In the genomic region with DNA sequence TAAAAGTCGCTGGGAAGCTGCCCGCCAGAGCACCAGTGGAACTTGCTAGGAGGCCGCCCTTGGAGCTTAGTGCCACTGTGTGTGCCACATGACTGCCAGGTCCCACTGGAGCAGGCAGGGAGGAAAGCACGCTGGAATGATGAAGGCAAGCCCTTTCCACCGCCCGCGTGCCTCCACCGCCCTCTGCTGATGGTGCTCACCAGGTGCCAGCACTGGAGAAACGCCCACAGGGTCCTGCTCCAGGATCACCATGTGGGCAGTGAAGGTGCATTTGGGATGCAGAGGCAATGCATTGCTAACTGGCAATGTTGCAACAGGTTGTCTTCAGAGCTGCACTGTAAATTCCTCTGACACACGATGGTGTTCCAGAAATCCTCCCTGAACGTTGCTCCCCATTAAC, we compare ENCODE assay signal across 19 cellular contexts.
"Had no signal": no experiment of that assay in that cellular context is flagged by ENCODE, and none has a peak within 500 bp of the region (broad histone marks: within the 10 kb centered on the region; RNA-seq: fewer than 3 reads in every experiment).

No MANE protein-coding gene starts in this region.

- H3K9me3 Mint-ChIP-seq: activated naive CD4-positive, alpha-beta T cell treated with anti-CD3 and anti-CD28 coated beads for 36 hours; activated naive CD8-positive, alpha-beta T cell treated with anti-CD3 and anti-CD28 coated beads, Interleukin-2, amount 50 U/mL, for 24 hours; activated T-helper 2 cell treated with anti-CD3 and anti-CD28 coated beads, Interferon-gamma antibody, Interleukin-2, Interleukin-4, amounts not matched to agents 10 μg/mL and 5 μg/mL and 100 μg/mL, durations not matched to agents 14 hours and 24 hours and 36 hours; stimulated activated naive B cell treated with anti-CD40 and anti-IgM and Interleukin-4, amounts not matched to agents 10 μg/mL and 1 μg/mL and 100 μg/mL, for 72 hours had no signal

- H3K4me1 Mint-ChIP-seq: activated naive CD8-positive, alpha-beta T cell treated with anti-CD3 and anti-CD28 coated beads, Interleukin-2, amount 50 U/mL, for 24 hours had no signal

- DNase-seq: activated CD4-positive, alpha-beta T cell treated with anti-CD3 and anti-CD28 coated beads, Interleukin-2, amount 50 U/mL, for 1 hour; activated naive CD4-positive, alpha-beta T cell treated with anti-CD3 and anti-CD28 coated beads for 36 hours; activated naive CD8-positive, alpha-beta T cell treated with anti-CD3 and anti-CD28 coated beads, Interleukin-2, amount 50 U/mL, for 24 hours; aorta; left colon; lower lobe of right lung; nucleus accumbens; stimulated activated CD4-positive, alpha-beta T cell treated with anti-CD3 and anti-CD28 coated beads, Interleukin-15, amount 100 ng/mL, for 24 hours; stimulated activated CD4-positive, alpha-beta T cell treated with anti-CD3 and anti-CD28 coated beads, Interleukin-4, amount 100 ng/mL, for 1 hour; stimulated activated naive B cell treated with anti-CD40 and anti-IgM and Interleukin-4, amounts not matched to agents 10 μg/mL and 1 μg/mL and 100 μg/mL, for 72 hours; T-helper 2 cell; thyroid gland had no signal

- H3K36me3 ChIP-seq: lower lobe of right lung, right atrium auricular region, thyroid gland had no signal

- H3K4me3 ChIP-seq: lower lobe of right lung, right atrium auricular region, skin epidermis, thyroid gland had no signal

- H3K27ac ChIP-seq: lower lobe of right lung, right atrium auricular region, skin epidermis, thyroid gland had no signal

- H3K4me3 Mint-ChIP-seq: activated naive CD4-positive, alpha-beta T cell treated with anti-CD3 and anti-CD28 coated beads for 36 hours; activated naive CD8-positive, alpha-beta T cell treated with anti-CD3 and anti-CD28 coated beads, Interleukin-2, amount 50 U/mL, for 24 hours; nephron; stimulated activated naive B cell treated with anti-CD40 and anti-IgM and Interleukin-4, amounts not matched to agents 10 μg/mL and 1 μg/mL and 100 μg/mL, for 72 hours had no signal

- H3K4me1 ChIP-seq: right atrium auricular region, thyroid gland had no signal

- ATAC-seq: activated CD4-positive, CD25-positive, alpha-beta regulatory T cell treated with anti-CD3 and anti-CD28 coated beads, Interleukin-2, amount 50 U/mL, for 24 hours; activated naive CD8-positive, alpha-beta T cell treated with anti-CD3 and anti-CD28 coated beads, Interleukin-2, amount 50 U/mL, for 24 hours; esophagus mucosa; left colon; lower lobe of right lung; stimulated activated naive B cell treated with anti-CD40 and anti-IgM and Interleukin-4, amounts not matched to agents 10 μg/mL and 1 μg/mL and 100 μg/mL, for 72 hours had no signal

- H3K27me3 ChIP-seq: right atrium auricular region, thyroid gland had no signal

- H3K27ac Mint-ChIP-seq: activated naive CD4-positive, alpha-beta T cell treated with anti-CD3 and anti-CD28 coated beads for 36 hours; activated naive CD8-positive, alpha-beta T cell treated with anti-CD3 and anti-CD28 coated beads, Interleukin-2, amount 50 U/mL, for 24 hours; activated T-helper 2 cell treated with anti-CD3 and anti-CD28 coated beads, Interferon-gamma antibody, Interleukin-2, Interleukin-4, amounts not matched to agents 10 μg/mL and 5 μg/mL and 100 μg/mL, durations not matched to agents 14 hours and 24 hours and 36 hours; progenitor cell of endocrine pancreas; stimulated activated naive B cell treated with anti-CD40 and anti-IgM and Interleukin-4, amounts not matched to agents 10 μg/mL and 1 μg/mL and 100 μg/mL, for 72 hours had no signal

- H3K27me3 Mint-ChIP-seq: progenitor cell of endocrine pancreas had no signal

- H3K9me3 ChIP-seq: lower lobe of right lung, right atrium auricular region, thyroid gland had no signal
